In the genomic region with DNA sequence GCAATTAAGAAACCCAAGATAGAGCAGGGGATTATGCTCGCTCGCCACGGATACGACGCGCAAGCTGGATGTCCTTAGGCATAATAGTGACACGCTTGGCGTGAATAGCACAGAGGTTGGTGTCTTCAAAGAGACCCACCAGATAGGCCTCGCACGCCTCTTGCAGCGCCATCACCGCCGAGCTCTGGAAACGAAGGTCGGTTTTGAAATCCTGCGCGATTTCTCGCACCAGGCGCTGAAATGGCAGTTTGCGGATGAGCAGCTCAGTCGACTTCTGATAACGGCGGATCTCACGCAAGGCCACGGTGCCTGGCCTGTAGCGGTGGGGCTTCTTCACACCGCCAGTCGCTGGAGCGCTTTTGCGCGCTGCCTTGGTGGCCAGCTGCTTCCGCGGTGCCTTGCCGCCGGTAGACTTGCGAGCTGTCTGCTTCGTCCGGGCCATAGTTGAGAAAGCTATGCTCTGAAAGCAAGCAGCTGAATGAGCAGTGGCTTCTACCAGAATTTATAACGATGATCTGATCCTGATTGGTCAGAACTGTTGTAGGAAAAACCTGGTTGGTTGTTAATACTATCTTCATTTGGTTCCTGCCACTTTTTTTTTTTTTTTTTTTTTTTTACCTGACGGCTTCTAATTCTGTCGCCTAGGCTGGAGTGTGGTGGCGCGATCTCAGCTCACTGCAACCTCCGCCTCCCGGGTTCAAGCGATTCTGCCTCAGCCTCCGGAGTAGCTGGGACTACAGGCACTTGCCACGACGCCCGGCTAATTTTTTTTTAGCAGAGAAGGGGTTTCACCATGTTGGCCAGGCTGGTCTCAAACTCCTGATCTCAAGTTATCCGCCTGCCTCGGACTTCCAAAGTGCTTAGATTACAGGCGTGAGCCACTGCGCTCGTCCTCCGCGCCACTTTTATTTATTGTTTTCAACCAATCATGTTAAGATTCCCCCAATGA, we compare ENCODE assay signal across 8 cellular contexts. TPM values are rescaled to one million over a fixed set of nuclear protein-coding genes. Genes with fewer than 3 reads are reported as not detected.
DNase-seq lines count a peak whose midpoint lies in the region; ATAC-seq, FAIRE-seq and TF ChIP-seq lines count a peak whose summit lies in the region.

No MANE protein-coding gene starts in this region.

- no peaks in the 10 kb centered on the region for H3K27me3 ChIP-seq in WERI-Rb-1 (ENCODE audit: insufficient read depth, low read depth, severe bottlenecking)

- peak overlapping the region; percentile 28 for H3K4me3 ChIP-seq in WERI-Rb-1 (ENCODE audit: low read depth, low read length)

- FAIRE-seq in H54 (lab: Jason Lieb, UNC) = no peak

- CTCF ChIA-PET in GM10248 (lab: Yijun Ruan, JAX) = interaction anchor here (0.7 to 2.2 kb wide), 14 partner anchors 9 to 214 kb away, joined by 3 to 19 read pairs (median 4); a partner anchor contains a TSS

- in situ Hi-C loops in ACHN (cut with HindIII; ENCODE audit: low pct_ligation_motif_present, low pct_unique_long_range_greater_than_20kb, low sequenced_read_pairs) = no loop called here

- H3K4me3 Mint-ChIP-seq in central memory CD8-positive, alpha-beta T cell = no peak overlapping the region

- H3K9me3 Mint-ChIP-seq in central memory CD8-positive, alpha-beta T cell = no peaks in the 10 kb centered on the region

- POLR2A ChIA-PET in GM10248 (lab: Yijun Ruan, JAX) = interaction anchor here (0.6 to 3.7 kb wide), 39 partner anchors 8 to 1869 kb away, joined by 3 to 240 read pairs (median 7); a partner anchor contains a TSS

- H3K4me1 Mint-ChIP-seq in central memory CD8-positive, alpha-beta T cell = peaks cover 35% of the 10 kb centered on the region

- ATAC-seq in central memory CD8-positive, alpha-beta T cell (replicated peaks; ENCODE audit: extremely low read depth, poor library complexity, severe bottlenecking) = peak; percentile 53
- ATAC-seq in left lobe of liver = no peak

- no peak for TF ChIP-seq CTCF in GM10248 (IDR thresholded peaks at IDR 0.05; ENCODE audit: control extremely low read depth, extremely low read depth, low read depth, missing control alignments)
- TF ChIP-seq CTCF in WERI-Rb-1 (IDR thresholded peaks at IDR 0.05; ENCODE audit: low read depth, low read length) = no peak

- peaks cover 31% of the 10 kb centered on the region for H3K36me3 Mint-ChIP-seq in central memory CD8-positive, alpha-beta T cell (ENCODE audit: insufficient read depth)

- H3K27ac Mint-ChIP-seq in central memory CD8-positive, alpha-beta T cell (ENCODE audit: low read depth) = peak overlapping the region; percentile 90

- no peaks in the 10 kb centered on the region for H3K27me3 Mint-ChIP-seq in central memory CD8-positive, alpha-beta T cell

- TF ChIP-seq POLR2A in H54 (IDR thresholded peaks at IDR 0.05; ENCODE audit: low read depth, low read length) = peak; percentile 62

- peak overlapping the region; percentile 97 for H3K27ac ChIP-seq in WERI-Rb-1

- no peaks in the 10 kb centered on the region for H3K9me3 ChIP-seq in WERI-Rb-1 (ENCODE audit: severe bottlenecking)

- peaks cover 21% of the 10 kb centered on the region for H3K36me3 ChIP-seq in WERI-Rb-1

- DNase-seq in GM10248 (ENCODE audit: extremely low spot score) (peak; percentile 81), H54 (ENCODE audit: insufficient read length, low spot score) (no peak), M059J (ENCODE audit: low read depth) (peak; percentile 91), WERI-Rb-1 (peak; percentile 72), left lobe of liver (ENCODE audit: low spot score) (peak; percentile 52), ACHN (no peak)
- DNase-seq in central memory CD8-positive, alpha-beta T cell (ENCODE audit: low spot score in 2 of 2) = peak; percentile 67 to 85
- DNase-seq in stimulated activated CD8-positive, alpha-beta memory T cell treated with anti-CD3 and anti-CD28 coated beads, Interleukin-15, amount 100 ng/mL, for 48 hours (ENCODE audit: low read depth in 2 of 2) = peak; percentile 75 to 79

RNA-seq across cellular contexts. Expression of gene OR2B2, which starts 21.6 kb away (rescaled TPM):
- not detected in 2 replicates for total RNA-seq in M059J (2014; rRNA removed; shearing (Covaris generic))
- total RNA-seq in left lobe of liver = not detected

Comparison
In these comparisons a context has a peak if more than half of its experiments do, and no peak if none do; other contexts are left out.
1. DNase-seq: peak in GM10248 (single experiment), M059J (single experiment), WERI-Rb-1 (single experiment), central memory CD8-positive, alpha-beta T cell (2 of 2), left lobe of liver (single experiment) and stimulated activated CD8-positive, alpha-beta memory T cell treated with anti-CD3 and anti-CD28 coated beads, Interleukin-15, amount 100 ng/mL, for 48 hours (2 of 2); none in H54 (single experiment) and ACHN (single experiment).